ENCODE assay signal across 12 cellular contexts in the genomic region with DNA sequence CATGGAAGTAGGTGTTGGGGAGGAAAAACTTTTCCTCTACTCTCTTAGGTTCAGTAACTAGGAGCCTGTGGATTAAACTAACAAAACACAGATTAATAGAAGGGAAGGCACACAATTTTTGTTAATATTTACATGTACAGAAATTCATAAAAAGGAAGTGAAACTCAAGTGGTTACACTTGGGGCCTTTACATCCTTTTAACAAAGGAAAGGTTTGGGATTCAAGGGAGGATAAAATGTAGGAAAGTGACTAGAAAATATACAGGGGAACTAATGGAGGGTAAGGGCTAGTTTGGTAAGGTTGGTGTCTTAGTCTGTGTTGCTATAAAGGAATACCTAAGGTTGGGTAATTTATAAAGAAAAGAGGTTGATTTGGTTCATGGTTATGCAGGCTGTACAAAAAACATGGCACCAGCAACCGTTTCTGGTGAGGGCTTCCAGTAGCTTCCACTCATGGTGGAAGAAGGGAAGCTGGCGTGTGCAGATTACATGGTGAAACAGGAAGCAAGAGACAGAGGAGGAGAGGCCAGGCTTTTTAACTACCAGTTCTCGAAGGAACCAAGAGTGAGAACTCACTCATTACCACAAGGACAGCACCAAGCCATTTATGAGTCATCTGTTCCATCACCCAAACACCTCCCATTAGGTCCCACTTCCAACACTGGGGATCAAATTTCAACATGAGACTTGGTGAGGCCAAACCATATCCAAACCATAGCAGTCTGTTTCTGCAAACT.
DNase-seq lines count a peak whose midpoint lies in the region; ATAC-seq, FAIRE-seq and TF ChIP-seq lines count a peak whose summit lies in the region.
"Had no signal": no experiment of that assay in that cellular context is flagged by ENCODE, and none has a peak within 500 bp of the region (broad histone marks: within the 10 kb centered on the region; RNA-seq: fewer than 3 reads in every experiment).

No MANE protein-coding gene starts in this region.

- H2AFZ ChIP-seq in MM.1S (ENCODE audit: low read length), result no peak overlapping the region

- FAIRE-seq in pancreas (lab: Jason Lieb, UNC), result no peak
- FAIRE-seq: colon had no signal

- TF ChIP-seq CTCF in MCF 10A (IDR thresholded peaks at IDR 0.05; ENCODE audit: unreplicated experiment) (no peak), breast epithelium (IDR thresholded peaks at IDR 0.05) (no peak), MM.1S (IDR thresholded peaks at IDR 0.05; ENCODE audit: low read length) (no peak), pancreas (IDR thresholded peaks at IDR 0.05) (no peak)

- H3K36me3 Mint-ChIP-seq in MCF 10A (ENCODE audit: insufficient read depth, unreplicated experiment), result no peaks in the 10 kb centered on the region

- H3K9me3 ChIP-seq in breast epithelium (no peaks in the 10 kb centered on the region), MM.1S (replicated peaks; ENCODE audit: insufficient read depth, low read length) (no peaks in the 10 kb centered on the region), pancreas (no peaks in the 10 kb centered on the region)
- H3K9me3 ChIP-seq: A549 had no signal

- H3K27me3 ChIP-seq in breast epithelium, result peaks cover 0 to 25% of the 10 kb centered on the region in 2 donors
- no peaks in the 10 kb centered on the region for H3K27me3 ChIP-seq in MM.1S (replicated peaks; ENCODE audit: insufficient read depth, low read length)
- no peaks in the 10 kb centered on the region for H3K27me3 ChIP-seq in pancreas

- no peaks in the 10 kb centered on the region for H4K20me1 ChIP-seq in MM.1S (ENCODE audit: insufficient read depth, low read length)

- H3K4me2 ChIP-seq in MM.1S (ENCODE audit: low read depth, low read length), result no peak overlapping the region
- H3K4me2 ChIP-seq: A549 had no signal

- CTCF ChIA-PET in MCF 10A (lab: Yijun Ruan, JAX), result no interaction called here

- H3K27ac ChIP-seq in breast epithelium (no peak overlapping the region), MM.1S (ENCODE audit: low read length) (no peak overlapping the region), pancreas (no peak overlapping the region)
- H3K27ac ChIP-seq: A549, SK-N-MC had no signal

- 56 to 88% methylated on average over 3 of the region's 3 CpGs for WGBS in pancreas, 2 donors

- intact Hi-C loops in MCF 10A (cut with micrococcal nuclease) (no loop called here), breast epithelium (cut with DNase I; ENCODE audit: low total_unique reads) (no loop called here), pancreas (cut with DNase I) (loop anchor here in 1 of 3 donors (5.0 kb wide), 1 partner anchor 219 kb away; no protein-coding TSS in a partner anchor)

- no peaks in the 10 kb centered on the region for H3K36me3 ChIP-seq in breast epithelium
- no peaks in the 10 kb centered on the region for H3K36me3 ChIP-seq in MM.1S (replicated peaks; ENCODE audit: insufficient read depth, low read length)
- no peaks in the 10 kb centered on the region for H3K36me3 ChIP-seq in pancreas

- H3K27me3 Mint-ChIP-seq in MCF 10A (ENCODE audit: insufficient read depth, unreplicated experiment), result peaks cover 53% of the 10 kb centered on the region

- H3F3A ChIP-seq in MM.1S (ENCODE audit: insufficient read depth, low read length), result no peaks in the 10 kb centered on the region

- no peak overlapping the region for H3K27ac Mint-ChIP-seq in MCF 10A (ENCODE audit: low read depth, unreplicated experiment)

- no peaks in the 10 kb centered on the region for H3K9me3 Mint-ChIP-seq in MCF 10A (ENCODE audit: unreplicated experiment)

- H3K4me1 ChIP-seq in breast epithelium (no peaks in the 10 kb centered on the region), MM.1S (ENCODE audit: low read length) (no peaks in the 10 kb centered on the region), pancreas (no peaks in the 10 kb centered on the region)
- H3K4me1 ChIP-seq: A549 had no signal

- no peak overlapping the region for H3K4me3 ChIP-seq in breast epithelium
- H3K4me3 ChIP-seq in MM.1S (ENCODE audit: low read length), result no peak overlapping the region
- no peak overlapping the region for H3K4me3 ChIP-seq in pancreas
- H3K4me3 ChIP-seq: A549, SK-N-MC had no signal

- H3K9ac ChIP-seq in MM.1S (ENCODE audit: low read length), result no peak overlapping the region

- no peak overlapping the region for H3K4me3 Mint-ChIP-seq in MCF 10A (ENCODE audit: unreplicated experiment)

- H3K79me2 ChIP-seq in MM.1S (ENCODE audit: low read length), result no peaks in the 10 kb centered on the region

- H3K9me2 ChIP-seq in MM.1S (replicated peaks; ENCODE audit: insufficient read depth, low read length), result no peaks in the 10 kb centered on the region

- H3K4me1 Mint-ChIP-seq in MCF 10A (ENCODE audit: insufficient read depth, unreplicated experiment), result no peaks in the 10 kb centered on the region

- no TSS peak for BruUV-seq in MCF 10A (replicated peaks; lab: Mats Ljungman, UMichigan)

- DNase-seq in MCF 10A (ENCODE audit: unreplicated experiment), result peak; percentile 56
- no peak for DNase-seq in breast epithelium (ENCODE audit: low spot score in 2 of 2)
- peak; percentile 39 for DNase-seq in MM.1S
- DNase-seq in activated gamma-delta T cell treated with Interleukin-2 at 50 U/mL for 16 hours, result no peak
- DNase-seq in NCI-H748 treated with DMSO at 0.1 percent for 48 hours (lab: John Stamatoyannopoulos, UW), result no peak
- DNase-seq in NCI-H774 (lab: John Stamatoyannopoulos, UW), result no peak
- no peak for DNase-seq in pancreas
- DNase-seq: posterior cingulate gyrus had no signal

- ATAC-seq in HG02943 (IDR thresholded peaks at IDR 0.05; ENCODE audit: low read depth, unreplicated experiment), result peak; percentile 91
- no peak for ATAC-seq in pancreas
- ATAC-seq: A549 had no signal

- TF ChIP-seq POLR2A in breast epithelium (IDR thresholded peaks at IDR 0.05), result no peak

- POLR2A ChIA-PET in MCF 10A (lab: Yijun Ruan, JAX), result no interaction called here

Comparison
In these comparisons a context has a peak if more than half of its experiments do, and no peak if none do; other contexts are left out.
1. DNase-seq: peak in MCF 10A (single experiment) and MM.1S (single experiment); none in breast epithelium (0 of 2), activated gamma-delta T cell treated with Interleukin-2 at 50 U/mL for 16 hours (single experiment), NCI-H748 treated with DMSO at 0.1 percent for 48 hours (single experiment), NCI-H774 (single experiment) and pancreas (0 of 6).